In the genomic region with DNA sequence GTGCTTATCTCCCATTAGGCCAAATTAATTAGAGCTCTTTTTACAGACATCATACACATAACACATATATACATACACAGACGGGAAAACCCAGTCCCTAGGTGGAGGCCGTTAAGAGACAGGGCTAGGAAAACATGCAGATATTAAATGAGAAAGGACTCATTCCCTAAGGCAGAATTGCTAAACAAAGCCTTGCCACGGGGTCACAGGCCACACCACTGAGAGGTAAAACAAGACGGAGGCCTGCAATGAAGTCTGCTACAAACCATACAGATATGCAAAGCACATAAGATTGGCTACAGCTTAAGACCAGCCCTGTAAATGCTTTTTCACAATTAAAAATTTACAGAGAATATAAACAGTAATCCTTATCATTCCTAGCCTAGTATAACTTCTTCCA, we compare ENCODE assay signal across 28 cellular contexts.
"Had no signal": no experiment of that assay in that cellular context is flagged by ENCODE, and none has a peak within 500 bp of the region (broad histone marks: within the 10 kb centered on the region; RNA-seq: fewer than 3 reads in every experiment).

No MANE protein-coding gene starts in this region.

- H3K4me3 ChIP-seq: left lung, lower lobe of right lung, ovary, right atrium auricular region, right lobe of liver, smooth muscle cell, stomach, testis, thyroid gland, transverse colon, upper lobe of right lung had no signal

- H3K27me3 ChIP-seq: left lung, ovary, right atrium auricular region, right lobe of liver, stomach, testis, thyroid gland, transverse colon, upper lobe of right lung had no signal

- H3K4me3 Mint-ChIP-seq: immature natural killer cell; mesothelial cell of epicardium; naive B cell; natural killer cell; nephron progenitor cell; stimulated activated memory B cell treated with anti-CD40 and anti-IgM and Interleukin-4, amounts not matched to agents 10 μg/mL and 1 μg/mL and 100 μg/mL, for 72 hours had no signal

- H3K27me3 Mint-ChIP-seq: naive B cell; progenitor cell of endocrine pancreas; stimulated activated memory B cell treated with anti-CD40 and anti-IgM and Interleukin-4, amounts not matched to agents 10 μg/mL and 1 μg/mL and 100 μg/mL, for 72 hours had no signal

- H3K4me1 ChIP-seq: left lung, lower lobe of right lung, right atrium auricular region, right lobe of liver, stomach, testis, thyroid gland, transverse colon, upper lobe of right lung had no signal

- H3K4me1 Mint-ChIP-seq: immature natural killer cell; mesothelial cell of epicardium; naive B cell; natural killer cell; stimulated activated memory B cell treated with anti-CD40 and anti-IgM and Interleukin-4, amounts not matched to agents 10 μg/mL and 1 μg/mL and 100 μg/mL, for 72 hours had no signal

- H3K27ac Mint-ChIP-seq: immature natural killer cell; mesothelial cell of epicardium; naive B cell; natural killer cell; nephron progenitor cell; progenitor cell of endocrine pancreas; stimulated activated memory B cell treated with anti-CD40 and anti-IgM and Interleukin-4, amounts not matched to agents 10 μg/mL and 1 μg/mL and 100 μg/mL, for 72 hours had no signal

- H3K36me3 ChIP-seq: left lung, lower lobe of right lung, ovary, right atrium auricular region, right lobe of liver, stomach, thyroid gland, transverse colon, upper lobe of right lung had no signal

- H3K27ac ChIP-seq: left lung, lower lobe of right lung, ovary, right atrium auricular region, right lobe of liver, stomach, testis, thyroid gland, transverse colon, upper lobe of right lung had no signal

- H3K9me3 ChIP-seq: lower lobe of right lung, ovary, right lobe of liver, testis, thyroid gland had no signal

- ATAC-seq: left colon; left lung; lower lobe of right lung; natural killer cell; right lobe of liver; stimulated activated memory B cell treated with anti-CD40 and anti-IgM and Interleukin-4, amounts not matched to agents 10 μg/mL and 1 μg/mL and 100 μg/mL, for 72 hours; upper lobe of right lung had no signal

- DNase-seq: hypothalamus; immature natural killer cell; kidney; left colon; left lung; lower lobe of right lung; mammary epithelial cell; mesenchymal stem cell; naive B cell; natural killer cell; nephron progenitor cell; ovary; right lobe of liver; stimulated activated CD4-positive, alpha-beta T cell treated with anti-CD3 and anti-CD28 coated beads, Interleukin-1b, Interleukin-23, amount 100 ng/mL, for 48 hours; stimulated activated CD4-positive, alpha-beta T cell treated with anti-CD3 and anti-CD28 coated beads, Interleukin-2, amount 100 ng/mL, for 48 hours; stimulated activated CD4-positive, alpha-beta T cell treated with anti-CD3 and anti-CD28 coated beads, Interleukin-4, amount 100 ng/mL, for 4 hours; stimulated activated CD8-positive, alpha-beta memory T cell treated with anti-CD3 and anti-CD28 coated beads, Interleukin-4, amount 100 ng/mL, for 48 hours; stimulated activated naive CD4-positive, alpha-beta T cell treated with Interleukin-2 at 50 U/mL for 16 hours; stomach; testis; thyroid gland; transverse colon; upper lobe of right lung had no signal

- H3K36me3 Mint-ChIP-seq: immature natural killer cell; naive B cell; natural killer cell; stimulated activated memory B cell treated with anti-CD40 and anti-IgM and Interleukin-4, amounts not matched to agents 10 μg/mL and 1 μg/mL and 100 μg/mL, for 72 hours had no signal
